Comparison of ENCODE assay signal across 2 cellular contexts in the genomic region with DNA sequence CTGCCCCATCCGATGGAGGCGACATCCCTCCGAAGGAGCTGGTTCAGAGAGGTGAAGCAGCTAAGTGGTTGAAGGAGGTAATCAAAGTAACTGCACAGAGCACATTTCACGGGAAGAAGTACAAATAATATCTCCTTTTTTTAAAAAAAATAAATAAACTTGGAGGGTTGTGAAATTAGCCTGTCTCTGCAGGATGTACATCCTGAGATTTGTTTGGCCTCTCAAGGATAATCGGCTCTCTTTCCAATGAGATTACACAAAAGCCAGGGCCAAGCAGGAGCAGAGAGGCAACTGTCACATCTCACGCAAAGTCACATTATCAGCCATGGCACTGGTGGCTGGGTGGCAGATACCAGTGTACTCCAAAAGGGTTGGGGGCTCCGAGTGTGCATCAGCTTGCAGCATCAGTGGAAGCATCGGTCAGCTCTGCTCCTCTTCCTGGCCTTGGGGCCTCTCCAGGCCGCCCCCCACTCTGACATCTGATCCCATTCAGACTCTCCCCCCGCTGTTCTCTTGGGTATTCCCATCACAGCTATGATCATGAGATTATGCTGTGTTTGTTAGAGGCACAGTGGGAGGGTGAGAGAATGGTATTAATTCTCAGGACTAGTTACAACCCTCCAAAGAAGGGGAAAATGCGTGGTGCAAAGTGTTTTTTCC.
TF ChIP-seq lines count a peak whose summit lies in the region.

No MANE protein-coding gene starts in this region.

TF ChIP-seq in IMR-90, 13 proteins besides CTCF, POLR2A, EP300 and RAD21:
- no peak for TF ChIP-seq RFX5 (IDR thresholded peaks at IDR 0.05; ENCODE audit: low read depth, low read length)
- TF ChIP-seq, protein P1, sequence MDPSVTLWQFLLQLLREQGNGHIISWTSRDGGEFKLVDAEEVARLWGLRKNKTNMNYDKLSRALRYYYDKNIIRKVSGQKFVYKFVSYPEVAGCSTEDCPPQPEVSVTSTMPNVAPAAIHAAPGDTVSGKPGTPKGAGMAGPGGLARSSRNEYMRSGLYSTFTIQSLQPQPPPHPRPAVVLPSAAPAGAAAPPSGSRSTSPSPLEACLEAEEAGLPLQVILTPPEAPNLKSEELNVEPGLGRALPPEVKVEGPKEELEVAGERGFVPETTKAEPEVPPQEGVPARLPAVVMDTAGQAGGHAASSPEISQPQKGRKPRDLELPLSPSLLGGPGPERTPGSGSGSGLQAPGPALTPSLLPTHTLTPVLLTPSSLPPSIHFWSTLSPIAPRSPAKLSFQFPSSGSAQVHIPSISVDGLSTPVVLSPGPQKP (IDR thresholded peaks at IDR 0.05; ENCODE audit: borderline replicate concordance, low read depth, low read length), result no peak
- no peak for TF ChIP-seq CEBPB (IDR thresholded peaks at IDR 0.05; ENCODE audit: low read depth, low read length)
- no peak for TF ChIP-seq MXI1 (IDR thresholded peaks at IDR 0.05; ENCODE audit: borderline replicate concordance, low read depth, low read length)
- TF ChIP-seq MAZ (IDR thresholded peaks at IDR 0.05; ENCODE audit: borderline replicate concordance, low read depth, low read length), result no peak

TF ChIP-seq in H1, 55 proteins besides CTCF, POLR2A, EP300 and RAD21:
- TF ChIP-seq TAF7 (optimal IDR thresholded peaks at IDR 0.05; ENCODE audit: borderline replicate concordance, low read depth, low read length) (no peak), RXRA (IDR thresholded peaks at IDR 0.05; ENCODE audit: insufficient read depth, low read depth, low read length) (no peak), MAFK (IDR thresholded peaks at IDR 0.05; ENCODE audit: low read depth, low read length) (no peak), RNF2 (IDR thresholded peaks at IDR 0.05; ENCODE audit: borderline replicate concordance, low read depth, low read length, missing control alignments, poor library complexity, severe bottlenecking) (no peak), SIX5 (IDR thresholded peaks at IDR 0.05; ENCODE audit: low read depth, low read length) (no peak)
